Comparison of ENCODE assay signal across 14 cellular contexts in the genomic region with DNA sequence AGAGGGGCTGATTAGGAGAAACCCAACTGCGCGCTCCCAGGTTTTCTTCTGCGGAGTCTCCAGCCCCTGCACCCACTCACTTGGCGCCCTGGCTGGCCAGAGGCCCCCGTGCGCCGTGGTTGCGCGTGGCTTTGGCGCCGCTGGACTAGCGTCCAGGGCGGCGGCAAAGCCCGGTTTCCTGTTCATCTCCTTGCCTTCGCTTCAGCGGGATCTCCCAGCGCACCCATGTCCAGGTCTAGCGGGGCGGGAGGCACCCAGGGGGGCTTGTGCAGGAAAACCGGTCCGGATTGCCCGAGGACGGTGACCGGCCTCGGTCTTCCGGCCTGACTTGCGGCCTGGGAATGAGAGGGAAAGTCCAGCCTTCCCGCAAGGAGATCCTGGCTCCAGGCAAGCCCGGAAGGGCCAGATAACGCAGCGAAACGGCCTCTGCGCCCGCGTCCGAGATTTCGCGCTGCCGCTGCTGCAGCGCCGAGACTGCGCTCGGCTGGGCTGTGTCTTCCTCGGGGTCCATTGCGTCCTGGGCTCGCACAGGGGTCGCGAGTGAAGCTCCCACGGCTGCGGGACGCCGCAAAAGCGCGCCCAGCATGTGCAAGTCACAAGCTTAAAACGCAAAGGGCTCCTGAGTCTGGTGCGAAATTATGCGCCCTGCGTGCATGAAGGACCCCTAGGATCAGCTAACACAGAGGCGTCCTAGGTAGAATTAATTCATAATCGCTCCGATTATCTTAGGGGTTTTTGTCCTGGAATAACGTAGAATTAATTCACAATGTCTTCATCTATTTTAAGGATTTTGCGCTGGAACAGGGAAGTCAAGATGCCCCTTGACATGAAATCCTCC. TPM values are rescaled to one million over a fixed set of nuclear protein-coding genes. Genes with fewer than 3 reads are reported as not detected.
DNase-seq lines count a peak whose midpoint lies in the region; ATAC-seq and TF ChIP-seq lines count a peak whose summit lies in the region.
"Had no signal": no experiment of that assay in that cellular context is flagged by ENCODE, and none has a peak within 500 bp of the region (broad histone marks: within the 10 kb centered on the region; RNA-seq: fewer than 3 reads in every experiment).

No MANE protein-coding gene starts in this region.

- no peak for TF ChIP-seq CTCF in HFF-Myc (IDR thresholded peaks at IDR 0.05; ENCODE audit: low read depth, low read length, missing control alignments)
- no peak for TF ChIP-seq CTCF in cardiac fibroblast (IDR thresholded peaks at IDR 0.05; ENCODE audit: low read depth, low read length)
- TF ChIP-seq CTCF in gastrocnemius medialis (IDR thresholded peaks at IDR 0.05 in 4 of 5, conservative IDR thresholded peaks at IDR 0.05 in 1 of 5) = no peak
- no peak for TF ChIP-seq CTCF in testis (IDR thresholded peaks at IDR 0.05)

- H3K4me1 ChIP-seq in gastrocnemius medialis (peaks cover 0 to 9% of the 10 kb centered on the region in 2 donors), testis (no peaks in the 10 kb centered on the region)

- H3K9me3 ChIP-seq in gastrocnemius medialis (no peaks in the 10 kb centered on the region), testis (no peaks in the 10 kb centered on the region)

- DNase-seq in HFF-Myc (ENCODE audit: extremely low read depth, low read depth) (no peak), cardiac fibroblast (ENCODE audit: low read depth in 2 of 2) (peak; percentile 9 to 22), iris pigment epithelial cell (ENCODE audit: low read depth) (peak; percentile 60), gastrocnemius medialis (no peak), testis (no peak)
- DNase-seq in activated CD8-positive, alpha-beta memory T cell treated with anti-CD3 and anti-CD28 coated beads, Interleukin-2, amount 50 U/mL, for 4 hours = no peak
- DNase-seq: activated CD8-positive, alpha-beta memory T cell treated with anti-CD3 and anti-CD28 coated beads, Interleukin-2, amount 10 ng/mL, durations not matched to agents 7 days and 5 days; NCI-H146; NK-92 treated with Interleukin-12 subunit alpha and Interleukin-12 subunit beta, amount 100 ng/mL, for 24 hours had no signal

- H3K4me3 ChIP-seq in HFF-Myc (replicated peaks; ENCODE audit: low read depth, low read length) = peak overlapping the region; percentile 78
- no peak overlapping the region for H3K4me3 ChIP-seq in cardiac fibroblast (replicated peaks in 1 of 2; ENCODE audit: low read depth in 2 of 2, low read length in 2 of 2)
- peak overlapping the region in 3 of 4 donors; percentile 22 to 30 (median 24) for H3K4me3 ChIP-seq in gastrocnemius medialis
- peak overlapping the region in 1 of 2 donors; percentile 40 for H3K4me3 ChIP-seq in testis

- H3K27me3 ChIP-seq in gastrocnemius medialis (peaks cover 94 to 100% (median 96%) of the 10 kb centered on the region in 3 donors), testis (no peaks in the 10 kb centered on the region)

- WGBS in testis, 2 donors = 6 to 17% methylated on average over 18 to 64 of the region's 64 CpGs

- ATAC-seq in gastrocnemius medialis (no peak), HG03025 (IDR thresholded peaks at IDR 0.05; ENCODE audit: low FRiP score, unreplicated experiment) (no peak), HG03097 (IDR thresholded peaks at IDR 0.05; ENCODE audit: low FRiP score, unreplicated experiment) (no peak)
- ATAC-seq: activated CD8-positive, alpha-beta memory T cell treated with anti-CD3 and anti-CD28 coated beads, Interleukin-2, amount 10 ng/mL, durations not matched to agents 7 days and 5 days had no signal

- H3K36me3 ChIP-seq in gastrocnemius medialis (no peaks in the 10 kb centered on the region), testis (ENCODE audit: low read depth, missing control alignments) (no peaks in the 10 kb centered on the region)

- no peak overlapping the region for H3K27ac ChIP-seq in gastrocnemius medialis
- H3K27ac ChIP-seq in testis = no peak overlapping the region

- in situ Hi-C loops in gastrocnemius medialis (cut with MboI; ENCODE audit: low sequenced_read_pairs in 4 of 4) = loop anchor here (5.0 to 25.0 kb wide), 6 partner anchors 174 to 704 kb away; no protein-coding TSS in a partner anchor

- TF ChIP-seq POLR2A in gastrocnemius medialis (IDR thresholded peaks at IDR 0.05) (no peak), testis (IDR thresholded peaks at IDR 0.05) (no peak)

- intact Hi-C loops in gastrocnemius medialis (cut with DNase I; ENCODE audit: low total_unique reads) (loop anchor here (5.0 kb wide), 2 partner anchors 174 to 444 kb away; no protein-coding TSS in a partner anchor), testis (cut with DNase I; ENCODE audit: low total_unique reads) (loop anchor here (5.0 kb wide), 2 partner anchors 174 to 444 kb away; no protein-coding TSS in a partner anchor)

RNA-seq across cellular contexts. Expression of a gene that starts 5.7 kb away (rescaled TPM):
- total RNA-seq in gastrocnemius medialis (under 1 TPM in 2 of 4 donors, not detected in 2; 0.07 to 0.10 TPM), testis (1 to 10 TPM; 2.0 to 2.8 TPM)
- 0.91 TPM for polyA plus RNA-seq in testis (ENCODE audit: insufficient read depth, low read depth, low replicate concordance)
- total RNA-seq: activated CD8-positive, alpha-beta memory T cell treated with anti-CD3 and anti-CD28 coated beads, Interleukin-2, amount 10 ng/mL, durations not matched to agents 7 days and 5 days; HT-29; osteocyte; T-helper 2 cell treated with Interferon-gamma antibody and Interleukin-4, amounts not matched to agents 100 ng/mL and 5 ng/mL, for 36 hours had no signal

RNA-seq across cellular contexts. Expression of a gene that starts 39.0 kb away (rescaled TPM):
- total RNA-seq in gastrocnemius medialis (10 to 100 TPM; 10.9 to 31.2 (median 16.0) TPM), testis (10 to 100 TPM; 45.0 to 55.6 TPM)
- polyA plus RNA-seq in testis (ENCODE audit: insufficient read depth, low read depth, low replicate concordance) = 42.2 TPM

RNA-seq across cellular contexts. Expression of a gene that starts 50.6 kb away (rescaled TPM):
- total RNA-seq in gastrocnemius medialis (1 to 10 TPM in 1 of 4 donors, under 1 TPM in 3; 0.17 to 1.0 (median 0.29) TPM), testis (10 to 100 TPM in 1 of 2 donors, 1 to 10 TPM in 1; 7.6 to 11.2 TPM)
- 3.9 TPM for polyA plus RNA-seq in testis (ENCODE audit: insufficient read depth, low read depth, low replicate concordance)
- total RNA-seq: activated CD8-positive, alpha-beta memory T cell treated with anti-CD3 and anti-CD28 coated beads, Interleukin-2, amount 10 ng/mL, durations not matched to agents 7 days and 5 days; HT-29; T-helper 2 cell treated with Interferon-gamma antibody and Interleukin-4, amounts not matched to agents 100 ng/mL and 5 ng/mL, for 36 hours had no signal

Comparison
In these comparisons a context has a peak if more than half of its experiments do, and no peak if none do; other contexts are left out.
1. DNase-seq: peak in cardiac fibroblast (2 of 2) and iris pigment epithelial cell (single experiment); none in HFF-Myc (single experiment), gastrocnemius medialis (0 of 2), activated CD8-positive, alpha-beta memory T cell treated with anti-CD3 and anti-CD28 coated beads, Interleukin-2, amount 50 U/mL, for 4 hours (single experiment) and testis (single experiment).
2. H3K4me3 ChIP-seq: peak in HFF-Myc (single experiment) and gastrocnemius medialis (3 of 4); none in cardiac fibroblast (0 of 2).
3. RNA of a gene that starts 50.6 kb away (total RNA-seq): 7.6 to 11.2 TPM in testis; 0.17 to 1.0 TPM in gastrocnemius medialis; every median in the first group is over 4 times any median in the second.